In the genomic region with DNA sequence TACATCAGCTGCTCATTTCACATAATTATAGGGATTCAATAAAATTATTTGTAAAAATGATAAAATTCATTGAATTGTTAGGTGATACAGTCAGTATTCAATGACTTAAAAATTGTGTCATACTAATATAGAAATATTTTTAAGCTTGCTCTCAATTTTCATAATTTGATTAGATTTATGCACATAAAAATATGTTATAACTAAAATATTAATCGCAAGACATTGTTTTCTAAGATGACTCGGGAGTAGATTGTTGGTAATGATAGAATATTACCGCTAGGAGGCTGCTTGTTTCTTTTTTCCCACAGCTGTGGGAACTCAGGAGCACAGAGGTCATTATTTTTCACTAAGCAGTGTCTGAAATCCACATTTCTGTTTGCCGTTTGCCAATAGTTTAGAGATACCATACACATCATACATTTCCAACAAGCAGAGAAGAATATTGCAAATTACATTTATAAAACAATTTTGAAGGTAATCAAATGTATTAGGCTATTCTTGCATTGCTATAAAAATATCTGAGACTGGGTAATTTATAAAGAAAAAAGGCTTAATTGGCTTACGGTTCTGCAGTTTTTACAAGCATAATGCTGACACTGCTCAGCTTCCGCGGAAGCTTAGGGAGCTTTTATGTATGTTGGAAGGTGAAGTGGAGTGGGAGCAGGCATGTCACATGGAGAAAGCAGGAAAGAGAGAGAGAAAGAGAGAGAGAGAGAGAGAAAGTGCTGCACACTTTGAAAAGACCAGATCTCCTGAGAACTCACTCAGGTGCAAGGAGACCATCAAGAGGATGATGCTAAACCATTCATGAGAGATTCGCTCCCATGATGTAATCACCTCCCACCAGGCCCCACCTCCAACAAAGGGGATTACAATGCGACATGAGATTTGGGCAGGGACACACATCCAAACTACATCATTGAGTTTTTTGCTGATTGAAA, we compare ENCODE assay signal across 8 cellular contexts. TPM values are rescaled to one million over a fixed set of nuclear protein-coding genes. Genes with fewer than 3 reads are reported as not detected.
A peak's percentile ranks its signal among the peaks of the same experiment; 100 is the strongest.
DNase-seq lines count a peak whose midpoint lies in the region; ATAC-seq, FAIRE-seq and TF ChIP-seq lines count a peak whose summit lies in the region.

No MANE protein-coding gene starts in this region.

- DNase-seq in GM12891 (ENCODE audit: insufficient read length, low spot score) = no peak
- DNase-seq in NCI-H1105 treated with DMSO at 0.1 percent for 48 hours (lab: John Stamatoyannopoulos, UW) = peak; percentile 67
- DNase-seq in activated CD4-positive, alpha-beta T cell treated with anti-CD3 and anti-CD28 coated beads for 4 hours = peak; percentile 67 to 72
- peak; percentile 7 to 22 for DNase-seq in foreskin fibroblast

- H3K27me3 Mint-ChIP-seq in stimulated activated memory B cell treated with anti-CD40 and anti-IgM and Interleukin-4, amounts not matched to agents 10 μg/mL and 1 μg/mL and 100 μg/mL, for 72 hours = no peaks in the 10 kb centered on the region

- no peak overlapping the region for H3K4me3 ChIP-seq in foreskin fibroblast (ENCODE audit: low read depth in 1 of 2, low read length in 2 of 2)

- H3K4me3 Mint-ChIP-seq in stimulated activated memory B cell treated with anti-CD40 and anti-IgM and Interleukin-4, amounts not matched to agents 10 μg/mL and 1 μg/mL and 100 μg/mL, for 72 hours = no peak overlapping the region

- TF ChIP-seq POLR2A in GM12891 (IDR thresholded peaks at IDR 0.05; ENCODE audit: low read depth, low read length) = peak; percentile 66

- peak; percentile 27 for TF ChIP-seq CTCF in foreskin fibroblast (IDR thresholded peaks at IDR 0.05; ENCODE audit: low read depth, low read length)

- no peak for ATAC-seq in stimulated activated memory B cell treated with anti-CD40 and anti-IgM and Interleukin-4, amounts not matched to agents 10 μg/mL and 1 μg/mL and 100 μg/mL, for 72 hours
- ATAC-seq in HG02970 (IDR thresholded peaks at IDR 0.05; ENCODE audit: low FRiP score, unreplicated experiment) = no peak
- no peak for ATAC-seq in HG02642 (IDR thresholded peaks at IDR 0.05; ENCODE audit: poor library complexity, unreplicated experiment)
- no peak for ATAC-seq in HG03196 (IDR thresholded peaks at IDR 0.05; ENCODE audit: unreplicated experiment)

- peaks cover 38% of the 10 kb centered on the region for H3K4me1 Mint-ChIP-seq in stimulated activated memory B cell treated with anti-CD40 and anti-IgM and Interleukin-4, amounts not matched to agents 10 μg/mL and 1 μg/mL and 100 μg/mL, for 72 hours

- peaks cover 35% of the 10 kb centered on the region for H3K36me3 Mint-ChIP-seq in stimulated activated memory B cell treated with anti-CD40 and anti-IgM and Interleukin-4, amounts not matched to agents 10 μg/mL and 1 μg/mL and 100 μg/mL, for 72 hours

- peak overlapping the region; percentile 59 for H3K27ac Mint-ChIP-seq in stimulated activated memory B cell treated with anti-CD40 and anti-IgM and Interleukin-4, amounts not matched to agents 10 μg/mL and 1 μg/mL and 100 μg/mL, for 72 hours

- peak; percentile 66 for FAIRE-seq in GM12891 (lab: Jason Lieb, UNC)

- peaks cover 2% of the 10 kb centered on the region for H3K9me3 Mint-ChIP-seq in stimulated activated memory B cell treated with anti-CD40 and anti-IgM and Interleukin-4, amounts not matched to agents 10 μg/mL and 1 μg/mL and 100 μg/mL, for 72 hours

TF ChIP-seq in GM12891, 5 proteins besides CTCF, POLR2A, EP300 and RAD21:
- TF ChIP-seq SPI1 (IDR thresholded peaks at IDR 0.05; ENCODE audit: low read depth, low read length) (no peak), POU2F2 (IDR thresholded peaks at IDR 0.05; ENCODE audit: low read depth, low read length) (peak; percentile 73; the same call in 1 of the 2 replicates), POLR2AphosphoS5 (IDR thresholded peaks at IDR 0.05; ENCODE audit: low read depth, low read length) (peak; percentile 76)

RNA-seq across cellular contexts. Expression of a gene that starts 9.2 kb away (rescaled TPM):
- polyA plus RNA-seq in GM12891 (2012; ENCODE audit: low read depth, missing spikeins) = 23.7 TPM

RNA-seq across cellular contexts. Expression of a gene that starts 18.6 kb away (rescaled TPM):
- polyA plus RNA-seq in GM12891 (2012; ENCODE audit: low read depth, missing spikeins) = 24.6 TPM
